10 cellular contexts compared by ENCODE assay signal in genomic region chrX:25019707-25020390, GRCh38. TPM values are rescaled to one million over a fixed set of nuclear protein-coding genes. Genes with fewer than 3 reads are reported as not detected.
DNase-seq lines count a peak whose midpoint lies in the region; ATAC-seq and TF ChIP-seq lines count a peak whose summit lies in the region.
"Had no signal": no experiment of that assay in that cellular context is flagged by ENCODE, and none has a peak within 500 bp of the region (broad histone marks: within the 10 kb centered on the region; RNA-seq: fewer than 3 reads in every experiment).

No MANE protein-coding gene starts in this region.

- TF ChIP-seq CTCF in nephron progenitor cell (IDR thresholded peaks at IDR 0.05), result no peak

- no peak for ATAC-seq in GM21786 (IDR thresholded peaks at IDR 0.05; ENCODE audit: unreplicated experiment)
- ATAC-seq: Right ventricle myocardium inferior had no signal

- H3K36me3 Mint-ChIP-seq in activated T-helper 1 cell treated with anti-CD3 and anti-CD28 coated beads, Interleukin-12 subunit alpha, Interleukin-12 subunit beta, Interleukin-2, Interleukin-4 antibody, amounts not matched to agents 30 ng/mL and 10 ng/mL and 1 ng/mL, durations not matched to agents 14 hours and 24 hours and 36 hours (ENCODE audit: low read depth), result no peaks in the 10 kb centered on the region
- H3K36me3 Mint-ChIP-seq in nephron progenitor cell (ENCODE audit: low read depth), result no peaks in the 10 kb centered on the region

- H3K27me3 Mint-ChIP-seq in activated T-helper 1 cell treated with anti-CD3 and anti-CD28 coated beads, Interleukin-12 subunit alpha, Interleukin-12 subunit beta, Interleukin-2, Interleukin-4 antibody, amounts not matched to agents 30 ng/mL and 10 ng/mL and 1 ng/mL, durations not matched to agents 14 hours and 24 hours and 36 hours (ENCODE audit: insufficient read depth), result peaks cover 72% of the 10 kb centered on the region
- peaks cover 100% of the 10 kb centered on the region for H3K27me3 Mint-ChIP-seq in nephron progenitor cell (ENCODE audit: low read depth, poor library complexity)

- H3K4me1 Mint-ChIP-seq in activated T-helper 1 cell treated with anti-CD3 and anti-CD28 coated beads, Interleukin-12 subunit alpha, Interleukin-12 subunit beta, Interleukin-2, Interleukin-4 antibody, amounts not matched to agents 30 ng/mL and 10 ng/mL and 1 ng/mL, durations not matched to agents 14 hours and 24 hours and 36 hours (ENCODE audit: low read depth), result peaks cover 20% of the 10 kb centered on the region
- peaks cover 29% of the 10 kb centered on the region for H3K4me1 Mint-ChIP-seq in nephron progenitor cell

- intact Hi-C loops in activated T-helper 1 cell treated with anti-CD3 and anti-CD28 coated beads, Interleukin-12 subunit alpha, Interleukin-12 subunit beta, Interleukin-2, Interleukin-4 antibody, amounts not matched to agents 30 ng/mL and 10 ng/mL and 1 ng/mL, durations not matched to agents 14 hours and 24 hours and 36 hours (cut with micrococcal nuclease), result loop anchor here (1.0 to 5.0 kb wide), 4 partner anchors 8 to 181 kb away; no protein-coding TSS in a partner anchor
- intact Hi-C loops in posterior cingulate gyrus (cut with DNase I), result no loop called here

- DNase-seq in DMS114 treated with DMSO at 0.1 percent for 48 hours (lab: John Stamatoyannopoulos, UW; ENCODE audit: unreplicated experiment), result peak; percentile 7
- peak in 2 of 3 experiments; percentile 71 to 88 for DNase-seq in NCI-H1417 (lab: John Stamatoyannopoulos, UW)
- DNase-seq in activated T-helper 1 cell treated with anti-CD3 and anti-CD28 coated beads, Interleukin-12 subunit alpha, Interleukin-12 subunit beta, Interleukin-2, Interleukin-4 antibody, amounts not matched to agents 30 ng/mL and 10 ng/mL and 1 ng/mL, durations not matched to agents 14 hours and 24 hours and 36 hours (ENCODE audit: low spot score), result no peak
- DNase-seq in nephron progenitor cell, result no peak
- DNase-seq in posterior cingulate gyrus, result no peak
- DNase-seq in NCI-H524 treated with DMSO at 0.1 percent for 48 hours (lab: John Stamatoyannopoulos, UW), result no peak
- DNase-seq in NCI-H2029 treated with DMSO at 0.1 percent for 48 hours (lab: John Stamatoyannopoulos, UW), result no peak
- DNase-seq: dermis blood vessel endothelial cell had no signal

- H3K4me3 Mint-ChIP-seq in activated T-helper 1 cell treated with anti-CD3 and anti-CD28 coated beads, Interleukin-12 subunit alpha, Interleukin-12 subunit beta, Interleukin-2, Interleukin-4 antibody, amounts not matched to agents 30 ng/mL and 10 ng/mL and 1 ng/mL, durations not matched to agents 14 hours and 24 hours and 36 hours, result peak overlapping the region; percentile 19
- peak overlapping the region; percentile 52 for H3K4me3 Mint-ChIP-seq in nephron progenitor cell

- H3K27ac Mint-ChIP-seq in activated T-helper 1 cell treated with anti-CD3 and anti-CD28 coated beads, Interleukin-12 subunit alpha, Interleukin-12 subunit beta, Interleukin-2, Interleukin-4 antibody, amounts not matched to agents 30 ng/mL and 10 ng/mL and 1 ng/mL, durations not matched to agents 14 hours and 24 hours and 36 hours, result peak overlapping the region; percentile 58
- H3K27ac Mint-ChIP-seq in nephron progenitor cell, result no peak overlapping the region

- H3K9me3 Mint-ChIP-seq in activated T-helper 1 cell treated with anti-CD3 and anti-CD28 coated beads, Interleukin-12 subunit alpha, Interleukin-12 subunit beta, Interleukin-2, Interleukin-4 antibody, amounts not matched to agents 30 ng/mL and 10 ng/mL and 1 ng/mL, durations not matched to agents 14 hours and 24 hours and 36 hours, result no peaks in the 10 kb centered on the region
- peaks cover 11% of the 10 kb centered on the region for H3K9me3 Mint-ChIP-seq in nephron progenitor cell

RNA-seq across cellular contexts. Expression of gene ARX, which starts 4.1 kb away (rescaled TPM):
- total RNA-seq in activated T-helper 1 cell treated with anti-CD3 and anti-CD28 coated beads, Interleukin-12 subunit alpha, Interleukin-12 subunit beta, Interleukin-2, Interleukin-4 antibody, amounts not matched to agents 30 ng/mL and 10 ng/mL and 1 ng/mL, durations not matched to agents 14 hours and 24 hours and 36 hours, result not detected in 2 replicates
- total RNA-seq: dermis blood vessel endothelial cell, Right ventricle myocardium inferior had no signal

Comparison
In these comparisons a context has a peak if more than half of its experiments do, and no peak if none do; other contexts are left out.
1. DNase-seq: peak in DMS114 treated with DMSO at 0.1 percent for 48 hours (single experiment) and NCI-H1417 (2 of 3); none in activated T-helper 1 cell treated with anti-CD3 and anti-CD28 coated beads, Interleukin-12 subunit alpha, Interleukin-12 subunit beta, Interleukin-2, Interleukin-4 antibody, amounts not matched to agents 30 ng/mL and 10 ng/mL and 1 ng/mL, durations not matched to agents 14 hours and 24 hours and 36 hours (single experiment), nephron progenitor cell (single experiment), posterior cingulate gyrus (0 of 10), NCI-H524 treated with DMSO at 0.1 percent for 48 hours (single experiment) and NCI-H2029 treated with DMSO at 0.1 percent for 48 hours (single experiment).